ENCODE assay signal across 9 cellular contexts in the genomic region with DNA sequence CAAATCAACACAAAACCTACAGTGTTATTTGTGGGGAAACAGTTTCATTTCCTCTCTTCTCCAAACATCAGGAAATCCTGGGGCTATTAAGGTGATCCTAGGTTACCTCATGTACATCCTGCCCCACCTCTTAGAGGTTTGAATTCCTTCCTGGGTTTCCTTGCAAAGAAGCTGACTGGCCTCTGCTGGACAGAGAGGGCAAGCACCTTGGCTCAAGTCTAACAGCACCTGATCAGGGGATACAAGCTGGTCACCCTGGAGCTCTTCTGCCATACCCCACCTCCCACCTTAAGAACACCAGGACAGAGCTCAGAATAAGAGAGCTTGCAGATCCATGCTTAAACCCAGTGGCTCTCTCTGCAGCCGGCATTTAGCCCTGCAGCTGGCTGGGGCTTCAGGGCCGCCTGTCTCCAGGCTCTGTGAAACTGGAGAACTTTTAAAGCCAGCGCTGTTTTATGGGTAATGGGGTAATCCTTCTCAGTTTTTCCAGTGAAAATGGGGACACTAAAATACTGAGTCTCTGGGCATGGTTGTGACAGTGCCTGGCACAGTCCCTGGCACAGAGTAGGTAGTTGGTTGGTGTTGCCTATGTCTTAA.
A peak's percentile ranks its signal among the peaks of the same experiment; 100 is the strongest.
DNase-seq lines count a peak whose midpoint lies in the region; ATAC-seq, FAIRE-seq and TF ChIP-seq lines count a peak whose summit lies in the region.
"Had no signal": no experiment of that assay in that cellular context is flagged by ENCODE, and none has a peak within 500 bp of the region (broad histone marks: within the 10 kb centered on the region; RNA-seq: fewer than 3 reads in every experiment).

No MANE protein-coding gene starts in this region.

- no peak overlapping the region for H2AFZ ChIP-seq in hepatocyte

- H3K36me3 Mint-ChIP-seq in T-helper 17 cell (ENCODE audit: low read depth) = no peaks in the 10 kb centered on the region
- H3K36me3 Mint-ChIP-seq: activated naive CD4-positive, alpha-beta T cell treated with anti-CD3 and anti-CD28 coated beads, Interleukin-2, amount 50 U/mL, for 24 hours had no signal

- ATAC-seq in T-helper 17 cell (no peak), HG03095 (IDR thresholded peaks at IDR 0.05; ENCODE audit: unreplicated experiment) (no peak), GM19035 (IDR thresholded peaks at IDR 0.05; ENCODE audit: unreplicated experiment) (no peak)

- H4K20me1 ChIP-seq in hepatocyte (ENCODE audit: insufficient read depth, poor library complexity, severe bottlenecking) = no peaks in the 10 kb centered on the region

- H3K4me1 Mint-ChIP-seq in T-helper 17 cell = no peaks in the 10 kb centered on the region

- POLR2A ChIA-PET in A673 (lab: Charles Lee; ENCODE audit: low non-redundant PET) = no interaction called here

- TF ChIP-seq POLR2A in thyroid gland (IDR thresholded peaks at IDR 0.05) (no peak), GM12892 (IDR thresholded peaks at IDR 0.05; ENCODE audit: low read depth, low read length) (no peak)

- CTCF ChIA-PET in A673 (lab: Charles Lee) = no interaction called here

- no TSS peak for BruUV-seq in A673 (replicated peaks; lab: Mats Ljungman, UMichigan)

- no peaks in the 10 kb centered on the region for H3K4me1 ChIP-seq in A673 (ENCODE audit: insufficient read depth, low read length, poor library complexity, severe bottlenecking)
- no peaks in the 10 kb centered on the region; the same call in 1 of the 2 replicates for H3K4me1 ChIP-seq in HAP-1
- H3K4me1 ChIP-seq in hepatocyte (ENCODE audit: insufficient read depth) = peaks cover 14% of the 10 kb centered on the region
- H3K4me1 ChIP-seq in thyroid gland = peaks cover 10% of the 10 kb centered on the region in 2 donors

- WGBS in hepatocyte (ENCODE audit: low lambda C conversion rate, missing lambda C conversion rate) = 44% methylated on average over 3 of the region's 3 CpGs
- 50 to 79% methylated on average over 3 of the region's 3 CpGs for WGBS in thyroid gland, 2 donors

- no peaks in the 10 kb centered on the region for H3K79me2 ChIP-seq in hepatocyte

- H3K9me3 ChIP-seq in A673 (ENCODE audit: low read depth, low read length, poor library complexity, severe bottlenecking) (no peaks in the 10 kb centered on the region), HAP-1 (no peaks in the 10 kb centered on the region), T-helper 17 cell (ENCODE audit: control insufficient read depth, low read length, poor library complexity, severe bottlenecking) (no peaks in the 10 kb centered on the region), hepatocyte (ENCODE audit: low read depth) (no peaks in the 10 kb centered on the region), thyroid gland (no peaks in the 10 kb centered on the region)

- in situ Hi-C loops in HAP-1 (cut with MboI; ENCODE audit: low sequenced_read_pairs) = no loop called here

- H3K27me3 ChIP-seq in A673 (replicated peaks; ENCODE audit: insufficient read depth, low read depth, low read length, poor library complexity) (peaks cover 62% of the 10 kb centered on the region), HAP-1 (ENCODE audit: low read depth) (no peaks in the 10 kb centered on the region), hepatocyte (no peaks in the 10 kb centered on the region), thyroid gland (no peaks in the 10 kb centered on the region)

- H3K4me3 ChIP-seq in A673 (ENCODE audit: low read depth, low read length, poor library complexity, severe bottlenecking) (no peak overlapping the region), HAP-1 (no peak overlapping the region), hepatocyte (peak overlapping the region; percentile 4), thyroid gland (replicated peaks in 1 of 3) (no peak overlapping the region)

- no peak overlapping the region for H3K27ac Mint-ChIP-seq in T-helper 17 cell
- H3K27ac Mint-ChIP-seq: activated naive CD4-positive, alpha-beta T cell treated with anti-CD3 and anti-CD28 coated beads, Interleukin-2, amount 50 U/mL, for 24 hours had no signal

- H3K4me3 Mint-ChIP-seq in T-helper 17 cell = peak overlapping the region; percentile 22
- H3K4me3 Mint-ChIP-seq: activated naive CD4-positive, alpha-beta T cell treated with anti-CD3 and anti-CD28 coated beads, Interleukin-2, amount 50 U/mL, for 24 hours had no signal

- 0 out of 2 replicates have a peak, but pooled peaks have one; percentile 17 for TF ChIP-seq CTCF in A673 (conservative IDR thresholded peaks at IDR 0.05; ENCODE audit: low read depth, low read length)
- TF ChIP-seq CTCF in hepatocyte (IDR thresholded peaks at IDR 0.05; ENCODE audit: poor library complexity) = peak; percentile 48
- peak in 4 of 6 experiments; percentile 42 to 52 (median 47) for TF ChIP-seq CTCF in thyroid gland (IDR thresholded peaks at IDR 0.05)

- H3K36me3 ChIP-seq in A673 (ENCODE audit: insufficient read depth, low read length, poor library complexity, severe bottlenecking) = no peaks in the 10 kb centered on the region
- no peaks in the 10 kb centered on the region for H3K36me3 ChIP-seq in HAP-1 (replicated peaks)
- H3K36me3 ChIP-seq in hepatocyte (replicated peaks; ENCODE audit: insufficient read depth, low read depth) = no peaks in the 10 kb centered on the region
- H3K36me3 ChIP-seq in thyroid gland = no peaks in the 10 kb centered on the region

- H3K27ac ChIP-seq in A673 (ENCODE audit: low read depth, low read length, poor library complexity, severe bottlenecking) = no peak overlapping the region
- peak overlapping the region; percentile 56 for H3K27ac ChIP-seq in hepatocyte
- H3K27ac ChIP-seq in thyroid gland = no peak overlapping the region

- peak overlapping the region; percentile 73 for H3K4me2 ChIP-seq in hepatocyte

- no peak for FAIRE-seq in GM12892 (lab: Jason Lieb, UNC)

- intact Hi-C loops in A673 (cut with micrococcal nuclease; ENCODE audit: unreplicated experiment) (no loop called here), thyroid gland (cut with DNase I) (loop anchor here (10.0 kb wide), 1 partner anchor 306 kb away; no protein-coding TSS in a partner anchor)

- H3K9me2 ChIP-seq in hepatocyte (replicated peaks; ENCODE audit: insufficient read depth) = no peaks in the 10 kb centered on the region

- peaks cover 64% of the 10 kb centered on the region for H3K27me3 Mint-ChIP-seq in T-helper 17 cell

- DNase-seq in A673 (ENCODE audit: low spot score) (peak; percentile 15), HAP-1 (ENCODE audit: low spot score in 2 of 2) (peak; percentile 15 to 25), T-helper 17 cell (no peak), hepatocyte (ENCODE audit: low spot score) (peak; percentile 57), thyroid gland (peak; percentile 28 to 29), GM12892 (ENCODE audit: insufficient read length) (no peak)

Comparison
In these comparisons a context has a peak if more than half of its experiments do, and no peak if none do; other contexts are left out.
1. DNase-seq: peak in A673 (single experiment), HAP-1 (2 of 2), hepatocyte (single experiment) and thyroid gland (2 of 2); none in T-helper 17 cell (0 of 3) and GM12892 (single experiment).
2. Peak in every context shown above with its lines, with median percentiles within 50 percentile points of each other: CTCF ChIP-seq.